In the genomic region with DNA sequence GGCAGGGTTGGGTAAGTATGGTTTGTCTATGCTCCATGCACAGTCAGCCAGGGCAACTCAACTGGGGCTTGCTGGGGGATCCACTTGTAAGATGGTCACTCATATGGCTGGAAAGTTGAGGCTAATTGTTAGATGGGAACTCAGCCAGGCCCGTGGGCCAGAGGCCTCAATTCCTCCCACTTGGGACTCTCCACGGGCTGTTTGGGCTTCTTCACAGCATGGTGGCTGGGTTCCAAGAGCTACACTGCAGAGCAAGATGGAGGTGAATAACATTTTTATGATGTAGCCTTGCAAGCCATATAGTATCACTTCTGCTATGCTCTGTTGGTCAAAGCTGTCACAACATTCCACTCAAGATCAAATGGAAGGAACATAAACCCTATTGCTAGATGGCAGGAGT, we compare ENCODE assay signal across 14 cellular contexts. TPM values are rescaled to one million over a fixed set of nuclear protein-coding genes. Genes with fewer than 3 reads are reported as not detected.
A peak's percentile ranks its signal among the peaks of the same experiment; 100 is the strongest.
DNase-seq lines count a peak whose midpoint lies in the region; ATAC-seq and TF ChIP-seq lines count a peak whose summit lies in the region.
"Had no signal": no experiment of that assay in that cellular context is flagged by ENCODE, and none has a peak within 500 bp of the region (broad histone marks: within the 10 kb centered on the region; RNA-seq: fewer than 3 reads in every experiment).

No MANE protein-coding gene starts in this region.

- H3K4me3 ChIP-seq in CD4-positive, CD25-positive, alpha-beta regulatory T cell (ENCODE audit: low read depth, low read length) = peak overlapping the region; percentile 83
- H3K4me3 ChIP-seq in right lobe of liver = no peak overlapping the region
- no peak overlapping the region for H3K4me3 ChIP-seq in tibial artery
- H3K4me3 ChIP-seq: right atrium auricular region had no signal

- H3K9me3 Mint-ChIP-seq in CD4-positive, CD25-positive, alpha-beta regulatory T cell = peaks cover 0 to 4% (median 1%) of the 10 kb centered on the region in 7 donors
- H3K9me3 Mint-ChIP-seq in WTC11 = peaks cover 9% of the 10 kb centered on the region

- no peak for DNase-seq in CD4-positive, CD25-positive, alpha-beta regulatory T cell
- DNase-seq in GF-D8 (lab: John Stamatoyannopoulos, UW) (peak; percentile 18), WTC11 (ENCODE audit: low spot score) (no peak), right lobe of liver (no peak), tibial artery (no peak), NCI-H774 (lab: John Stamatoyannopoulos, UW) (no peak), NCI-H345 (lab: John Stamatoyannopoulos, UW) (no peak), amygdala (lab: John Stamatoyannopoulos, UW) (no peak)
- DNase-seq: anterior cingulate cortex, cortex of kidney, left cardiac atrium, NCI-H1930, NCI-H748 treated with DMSO at 0.1 percent for 48 hours had no signal

- H3K36me3 Mint-ChIP-seq in CD4-positive, CD25-positive, alpha-beta regulatory T cell = no peaks in the 10 kb centered on the region
- peaks cover 10% of the 10 kb centered on the region for H3K36me3 Mint-ChIP-seq in WTC11

- peak overlapping the region; percentile 72 to 83 (median 80) for H3K4me3 Mint-ChIP-seq in CD4-positive, CD25-positive, alpha-beta regulatory T cell
- no peak overlapping the region for H3K4me3 Mint-ChIP-seq in WTC11

- intact Hi-C loops in right lobe of liver (cut with DNase I) = no loop called here
- intact Hi-C loops in tibial artery (cut with DNase I; ENCODE audit: low total_unique reads) = no loop called here

- H3K27me3 ChIP-seq in CD4-positive, CD25-positive, alpha-beta regulatory T cell (ENCODE audit: control insufficient read depth, insufficient read depth, low read length) = no peaks in the 10 kb centered on the region
- H3K27me3 ChIP-seq in right lobe of liver = no peaks in the 10 kb centered on the region
- no peaks in the 10 kb centered on the region for H3K27me3 ChIP-seq in tibial artery
- H3K27me3 ChIP-seq: right atrium auricular region had no signal

- no peak for ATAC-seq in CD4-positive, CD25-positive, alpha-beta regulatory T cell (ENCODE audit: low read depth in 2 of 2)
- ATAC-seq in WTC11 = no peak
- no peak for ATAC-seq in right lobe of liver
- ATAC-seq: left cardiac atrium had no signal

- POLR2A ChIA-PET in WTC11 (lab: Charles Lee) = no interaction called here

- peaks cover 23 to 62% (median 39%) of the 10 kb centered on the region in 4 donors for H3K4me1 Mint-ChIP-seq in CD4-positive, CD25-positive, alpha-beta regulatory T cell
- peaks cover 32% of the 10 kb centered on the region for H3K4me1 Mint-ChIP-seq in WTC11

- H3K4me1 ChIP-seq in CD4-positive, CD25-positive, alpha-beta regulatory T cell (ENCODE audit: control insufficient read depth, insufficient read depth, low read length, poor library complexity, severe bottlenecking) = peaks cover 26% of the 10 kb centered on the region
- peaks cover 2 to 81% (median 29%) of the 10 kb centered on the region in 4 donors for H3K4me1 ChIP-seq in right lobe of liver
- peaks cover 0 to 12% (median 4%) of the 10 kb centered on the region in 4 donors for H3K4me1 ChIP-seq in tibial artery

- no peaks in the 10 kb centered on the region for H3K9me3 ChIP-seq in CD4-positive, CD25-positive, alpha-beta regulatory T cell (ENCODE audit: control insufficient read depth in 2 of 2, low read length in 2 of 2)
- H3K9me3 ChIP-seq in right lobe of liver (no peaks in the 10 kb centered on the region), tibial artery (no peaks in the 10 kb centered on the region)

- WGBS in right lobe of liver (ENCODE audit: insufficient coverage, low coverage, low lambda C conversion rate, missing lambda C conversion rate) = 20% methylated on average over 1 of the region's 2 CpGs

- peak overlapping the region; percentile 12 to 80 (median 28) for H3K27ac Mint-ChIP-seq in CD4-positive, CD25-positive, alpha-beta regulatory T cell
- peak overlapping the region; percentile 54; the same call in 1 of the 2 replicates for H3K27ac Mint-ChIP-seq in WTC11

- H3K27me3 Mint-ChIP-seq in CD4-positive, CD25-positive, alpha-beta regulatory T cell = no peaks in the 10 kb centered on the region
- no peaks in the 10 kb centered on the region for H3K27me3 Mint-ChIP-seq in WTC11 (ENCODE audit: low read depth)

- TF ChIP-seq CTCF in WTC11 (IDR thresholded peaks at IDR 0.05) (no peak), right lobe of liver (IDR thresholded peaks at IDR 0.05) (no peak), tibial artery (IDR thresholded peaks at IDR 0.05) (no peak)

- TF ChIP-seq POLR2A in right lobe of liver (IDR thresholded peaks at IDR 0.05) = no peak

- CTCF ChIA-PET in WTC11 (lab: Charles Lee) = no interaction called here

- no peaks in the 10 kb centered on the region for H3K36me3 ChIP-seq in CD4-positive, CD25-positive, alpha-beta regulatory T cell (ENCODE audit: control insufficient read depth, insufficient read depth, low read length)
- H3K36me3 ChIP-seq in right lobe of liver (no peaks in the 10 kb centered on the region), tibial artery (no peaks in the 10 kb centered on the region)
- H3K36me3 ChIP-seq: right atrium auricular region had no signal

- H3K27ac ChIP-seq in CD4-positive, CD25-positive, alpha-beta regulatory T cell (ENCODE audit: insufficient read depth, low read length, poor library complexity, severe bottlenecking) = no peak overlapping the region
- peak overlapping the region; percentile 31 to 94 (median 89) for H3K27ac ChIP-seq in right lobe of liver
- H3K27ac ChIP-seq in tibial artery = no peak overlapping the region

TF ChIP-seq in WTC11, 78 proteins besides CTCF, POLR2A, EP300 and RAD21 (continues in another document):
- TF ChIP-seq JUN (CRISPR knock-in tag; IDR thresholded peaks at IDR 0.05) = no peak
- no peak for TF ChIP-seq MXD4 (CRISPR knock-in tag; IDR thresholded peaks at IDR 0.05; ENCODE audit: borderline replicate concordance)
- no peak for TF ChIP-seq RORB (CRISPR knock-in tag; IDR thresholded peaks at IDR 0.05)
- TF ChIP-seq NR3C1 (CRISPR knock-in tag; conservative IDR thresholded peaks at IDR 0.05; ENCODE audit: low read depth) = no peak
- TF ChIP-seq ZNF263 (CRISPR knock-in tag; IDR thresholded peaks at IDR 0.05; ENCODE audit: low read depth) = no peak
- TF ChIP-seq, protein P1, sequence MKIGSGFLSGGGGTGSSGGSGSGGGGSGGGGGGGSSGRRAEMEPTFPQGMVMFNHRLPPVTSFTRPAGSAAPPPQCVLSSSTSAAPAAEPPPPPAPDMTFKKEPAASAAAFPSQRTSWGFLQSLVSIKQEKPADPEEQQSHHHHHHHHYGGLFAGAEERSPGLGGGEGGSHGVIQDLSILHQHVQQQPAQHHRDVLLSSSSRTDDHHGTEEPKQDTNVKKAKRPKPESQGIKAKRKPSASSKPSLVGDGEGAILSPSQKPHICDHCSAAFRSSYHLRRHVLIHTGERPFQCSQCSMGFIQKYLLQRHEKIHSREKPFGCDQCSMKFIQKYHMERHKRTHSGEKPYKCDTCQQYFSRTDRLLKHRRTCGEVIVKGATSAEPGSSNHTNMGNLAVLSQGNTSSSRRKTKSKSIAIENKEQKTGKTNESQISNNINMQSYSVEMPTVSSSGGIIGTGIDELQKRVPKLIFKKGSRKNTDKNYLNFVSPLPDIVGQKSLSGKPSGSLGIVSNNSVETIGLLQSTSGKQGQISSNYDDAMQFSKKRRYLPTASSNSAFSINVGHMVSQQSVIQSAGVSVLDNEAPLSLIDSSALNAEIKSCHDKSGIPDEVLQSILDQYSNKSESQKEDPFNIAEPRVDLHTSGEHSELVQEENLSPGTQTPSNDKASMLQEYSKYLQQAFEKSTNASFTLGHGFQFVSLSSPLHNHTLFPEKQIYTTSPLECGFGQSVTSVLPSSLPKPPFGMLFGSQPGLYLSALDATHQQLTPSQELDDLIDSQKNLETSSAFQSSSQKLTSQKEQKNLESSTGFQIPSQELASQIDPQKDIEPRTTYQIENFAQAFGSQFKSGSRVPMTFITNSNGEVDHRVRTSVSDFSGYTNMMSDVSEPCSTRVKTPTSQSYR (CRISPR knock-in tag; IDR thresholded peaks at IDR 0.05) = no peak
- no peak for TF ChIP-seq CBFB (CRISPR knock-in tag; IDR thresholded peaks at IDR 0.05; ENCODE audit: low read depth)
- no peak for TF ChIP-seq TP53 (CRISPR knock-in tag; IDR thresholded peaks at IDR 0.05)
- TF ChIP-seq ZBTB21 (CRISPR knock-in tag; IDR thresholded peaks at IDR 0.05; ENCODE audit: borderline replicate concordance) = no peak
- no peak for TF ChIP-seq CREB1 (CRISPR knock-in tag; IDR thresholded peaks at IDR 0.05)
- TF ChIP-seq NR1H2 (CRISPR knock-in tag; IDR thresholded peaks at IDR 0.05) = no peak
- TF ChIP-seq, protein P2, sequence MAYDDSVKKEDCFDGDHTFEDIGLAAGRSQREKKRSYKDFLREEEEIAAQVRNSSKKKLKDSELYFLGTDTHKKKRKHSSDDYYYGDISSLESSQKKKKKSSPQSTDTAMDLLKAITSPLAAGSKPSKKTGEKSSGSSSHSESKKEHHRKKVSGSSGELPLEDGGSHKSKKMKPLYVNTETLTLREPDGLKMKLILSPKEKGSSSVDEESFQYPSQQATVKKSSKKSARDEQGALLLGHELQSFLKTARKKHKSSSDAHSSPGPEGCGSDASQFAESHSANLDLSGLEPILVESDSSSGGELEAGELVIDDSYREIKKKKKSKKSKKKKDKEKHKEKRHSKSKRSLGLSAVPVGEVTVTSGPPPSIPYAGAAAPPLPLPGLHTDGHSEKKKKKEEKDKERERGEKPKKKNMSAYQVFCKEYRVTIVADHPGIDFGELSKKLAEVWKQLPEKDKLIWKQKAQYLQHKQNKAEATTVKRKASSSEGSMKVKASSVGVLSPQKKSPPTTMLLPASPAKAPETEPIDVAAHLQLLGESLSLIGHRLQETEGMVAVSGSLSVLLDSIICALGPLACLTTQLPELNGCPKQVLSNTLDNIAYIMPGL (CRISPR knock-in tag; IDR thresholded peaks at IDR 0.05) = no peak
- no peak for TF ChIP-seq ZNF396 (CRISPR knock-in tag; IDR thresholded peaks at IDR 0.05; ENCODE audit: borderline replicate concordance)

RNA-seq across cellular contexts. Expression of gene ELMO1, which starts 39.2 kb away (rescaled TPM):
- total RNA-seq in CD4-positive, CD25-positive, alpha-beta regulatory T cell = 162 TPM
- polyA plus RNA-seq in CD4-positive, CD25-positive, alpha-beta regulatory T cell = 10 to 100 TPM; 39.5 to 56.0 (median 51.5) TPM
- total RNA-seq in WTC11 (2021) = 17.8 to 19.4 TPM (median 17.9 TPM) in 3 replicates
- 10 to 100 TPM; 18.4 to 55.4 (median 25.1) TPM for total RNA-seq in right lobe of liver

Comparison
In these comparisons a context has a peak if more than half of its experiments do, and no peak if none do; other contexts are left out.
1. H3K27ac ChIP-seq: peak in right lobe of liver (3 of 3); none in CD4-positive, CD25-positive, alpha-beta regulatory T cell (single experiment) and tibial artery (0 of 2).